In genomic region chr4:76213415-76214268, GRCh38 we compare ENCODE assay signal across 8 cellular contexts. TPM values are rescaled to one million over a fixed set of nuclear protein-coding genes. Genes with fewer than 3 reads are reported as not detected.
DNase-seq lines count a peak whose midpoint lies in the region; ATAC-seq lines count a peak whose summit lies in the region.

SCARB2 (minus strand) TSS chr4:76213824; CDS start chr4:76213543, 281 bp downstream.

- H3K9me3 ChIP-seq in mononuclear cell (ENCODE audit: low read depth, low read length), result no peaks in the 10 kb centered on the region

- peaks cover 90% of the 10 kb centered on the region for H3K4me1 ChIP-seq in mononuclear cell (ENCODE audit: insufficient read depth, low read length)

- ATAC-seq in GM19395 (IDR thresholded peaks at IDR 0.05; ENCODE audit: unreplicated experiment) (peak; percentile 77), HG03521 (IDR thresholded peaks at IDR 0.05; ENCODE audit: unreplicated experiment) (peak; percentile 72)

- H3K4me3 ChIP-seq in mononuclear cell (ENCODE audit: low read length), result peak within 1 kb of the TSS; percentile 67

- H3K27me3 ChIP-seq in mononuclear cell (ENCODE audit: insufficient read depth, low read length), result no peaks in the 10 kb centered on the region

- DNase-seq in CMK (ENCODE audit: low read depth) (peak; percentile 27), NOMO-1 treated with DMSO at 0.1 percent for 48 hours (lab: John Stamatoyannopoulos, UW; ENCODE audit: unreplicated experiment) (peak; percentile 73), activated T-cell treated with anti-CD3 and anti-CD28 coated beads for 1 hour (ENCODE audit: low read depth) (peak; percentile 58), epidermal melanocyte (ENCODE audit: insufficient read length, low spot score) (peak; percentile 69)
- DNase-seq in stimulated activated CD8-positive, alpha-beta memory T cell treated with anti-CD3 and anti-CD28 coated beads, Interleukin-4, amount 100 ng/mL, for 48 hours, result peak; percentile 73

RNA-seq across cellular contexts. Expression of gene SCARB2, which starts in this region (rescaled TPM):
- total RNA-seq in mononuclear cell, result 35.3 TPM

Comparison
In these comparisons a context has a peak if more than half of its experiments do, and no peak if none do; other contexts are left out.
1. Peak in every context shown above with its lines: DNase-seq, ATAC-seq and H3K4me3 ChIP-seq.